ENCODE assay signal across 20 cellular contexts in genomic region chr11:66789097-66789890, GRCh38. TPM values are rescaled to one million over a fixed set of nuclear protein-coding genes. Genes with fewer than 3 reads are reported as not detected.
A peak's percentile ranks its signal among the peaks of the same experiment; 100 is the strongest.
DNase-seq lines count a peak whose midpoint lies in the region; ATAC-seq and TF ChIP-seq lines count a peak whose summit lies in the region.
"Had no signal": no experiment of that assay in that cellular context is flagged by ENCODE, and none has a peak within 500 bp of the region (broad histone marks: within the 10 kb centered on the region; RNA-seq: fewer than 3 reads in every experiment).

No MANE protein-coding gene starts in this region.

- H3K36me3 Mint-ChIP-seq in activated T-cell treated with anti-CD3 and anti-CD28 coated beads, Interleukin-2, amount 50 U/mL, for 24 hours (ENCODE audit: low read depth) = no peaks in the 10 kb centered on the region

- no peak overlapping the region for H2BK5ac ChIP-seq in IMR-90 (ENCODE audit: low read depth, low read length, poor library complexity, severe bottlenecking)

- no peak overlapping the region for H2AK5ac ChIP-seq in IMR-90 (ENCODE audit: low read depth, low read length)

- no peak overlapping the region for H2AFZ ChIP-seq in IMR-90 (replicated peaks; ENCODE audit: low read length, poor library complexity)
- no peak overlapping the region for H2AFZ ChIP-seq in PC-9

- H4K5ac ChIP-seq in IMR-90 (ENCODE audit: low read depth, low read length) = no peak overlapping the region

- in situ Hi-C loops in IMR-90 (cut with MboI; ENCODE audit: low sequenced_read_pairs) = no loop called here

- no peak overlapping the region for H2BK20ac ChIP-seq in IMR-90 (ENCODE audit: low read depth, low read length)

- ATAC-seq in IMR-90 (ENCODE audit: low read depth) (peak; percentile 59), body of pancreas (no peak)
- ATAC-seq: heart right ventricle; stimulated activated naive CD8-positive, alpha-beta T cell treated with anti-CD3 and anti-CD28 coated beads, Interleukin-15, Interleukin-2, amounts not matched to agents 100 U/mL and 50 U/mL, for 24 hours had no signal

- TF ChIP-seq POLR2A in IMR-90 (IDR thresholded peaks at IDR 0.05; ENCODE audit: low read depth, low read length) = no peak
- TF ChIP-seq POLR2A in body of pancreas (IDR thresholded peaks at IDR 0.05) = no peak

- BruUV-seq in IMR-90 (replicated peaks; lab: Mats Ljungman, UMichigan) (no TSS peak), PC-9 (replicated peaks; lab: Mats Ljungman, UMichigan) (no TSS peak)

- H3K23ac ChIP-seq in IMR-90 (ENCODE audit: low read depth, low read length) = no peak overlapping the region

- no peak overlapping the region for H3K4me2 ChIP-seq in IMR-90 (ENCODE audit: low read depth, low read length)
- peak overlapping the region; percentile 45 for H3K4me2 ChIP-seq in PC-9

- no peak overlapping the region for H3K56ac ChIP-seq in IMR-90 (ENCODE audit: extremely low read depth, insufficient read depth, low read length)

- no peak overlapping the region for H2AK9ac ChIP-seq in IMR-90 (replicated peaks; ENCODE audit: low read depth, low read length, poor library complexity)

- no peak overlapping the region for H3K27ac Mint-ChIP-seq in activated T-cell treated with anti-CD3 and anti-CD28 coated beads, Interleukin-2, amount 50 U/mL, for 24 hours
- H3K27ac Mint-ChIP-seq: IgD-negative memory B cell had no signal

- H3K4me1 Mint-ChIP-seq in activated T-cell treated with anti-CD3 and anti-CD28 coated beads, Interleukin-2, amount 50 U/mL, for 24 hours (ENCODE audit: low read depth) = no peaks in the 10 kb centered on the region

- H3K18ac ChIP-seq in IMR-90 (ENCODE audit: low read depth, low read length) = no peak overlapping the region

- no peak overlapping the region for H3K9ac ChIP-seq in IMR-90 (ENCODE audit: low read depth, low read length)

- no peak overlapping the region for H3K14ac ChIP-seq in IMR-90 (replicated peaks; ENCODE audit: low read depth, low read length)

- no peak overlapping the region for H2BK15ac ChIP-seq in IMR-90 (ENCODE audit: low read depth, low read length)

- DNase-seq in DMS53 (lab: John Stamatoyannopoulos, UW) (peak; percentile 96), IMR-90 (peak; percentile 46), PC-9 (peak in 1 of 2 experiments; percentile 94), kidney tubule cell (ENCODE audit: low spot score) (peak; percentile 53), body of pancreas (no peak), globus pallidus (ENCODE audit: low spot score) (no peak), DMS114 treated with DMSO at 0.1 percent for 48 hours (lab: John Stamatoyannopoulos, UW; ENCODE audit: unreplicated experiment) (no peak)
- no peak for DNase-seq in activated T-cell treated with anti-CD3 and anti-CD28 coated beads, Interleukin-2, amount 50 U/mL, for 24 hours
- DNase-seq: activated CD4-positive, alpha-beta T cell treated with anti-CD3 and anti-CD28 coated beads, Interleukin-2, amount 50 U/mL, for 48 hours; anterior cingulate cortex; colonic mucosa; heart right ventricle; left cardiac atrium; NCI-H1092 treated with DMSO at 0.1 percent for 48 hours; NCI-H82; pancreas; SIG-M5; stimulated activated naive CD8-positive, alpha-beta T cell treated with anti-CD3 and anti-CD28 coated beads, Interleukin-15, Interleukin-2, amounts not matched to agents 100 U/mL and 50 U/mL, for 24 hours had no signal

- H3K79me1 ChIP-seq in IMR-90 (ENCODE audit: low read depth in 1 of 2, low read length in 2 of 2) = no peaks in the 10 kb centered on the region

- no peak overlapping the region for H3K27ac ChIP-seq in IMR-90 (ENCODE audit: insufficient read depth, low read length)
- peak overlapping the region; percentile 30 for H3K27ac ChIP-seq in PC-9
- H3K27ac ChIP-seq in body of pancreas = no peak overlapping the region
- H3K27ac ChIP-seq: colonic mucosa, pancreas had no signal

- TF ChIP-seq CTCF in IMR-90 (conservative IDR thresholded peaks at IDR 0.05; ENCODE audit: low read depth, low read length) (no peak), PC-9 (conservative IDR thresholded peaks at IDR 0.05) (no peak), body of pancreas (IDR thresholded peaks at IDR 0.05) (no peak)

- peaks cover 2% of the 10 kb centered on the region for H3K9me1 ChIP-seq in IMR-90 (ENCODE audit: insufficient read depth, low read length)

- peaks cover 29% of the 10 kb centered on the region for H3F3A ChIP-seq in PC-9 (ENCODE audit: insufficient read depth, low read depth)

- no peaks in the 10 kb centered on the region for H4K20me1 ChIP-seq in IMR-90 (ENCODE audit: insufficient read depth, low read length)
- no peaks in the 10 kb centered on the region for H4K20me1 ChIP-seq in PC-9 (ENCODE audit: insufficient read depth)

- H3K79me2 ChIP-seq in PC-9 (ENCODE audit: low read depth) = no peaks in the 10 kb centered on the region

- H3K36me3 ChIP-seq in IMR-90 (ENCODE audit: control insufficient read depth, insufficient read depth, low read length) (no peaks in the 10 kb centered on the region), PC-9 (ENCODE audit: low read depth) (no peaks in the 10 kb centered on the region), body of pancreas (replicated peaks in 1 of 2; ENCODE audit: insufficient read depth in 1 of 2, low read depth in 2 of 2) (no peaks in the 10 kb centered on the region)
- H3K36me3 ChIP-seq: colonic mucosa, HAP-1, heart right ventricle, pancreas had no signal

- no peak overlapping the region for H3K4me3 ChIP-seq in IMR-90 (ENCODE audit: insufficient read depth, low read depth, low read length)
- H3K4me3 ChIP-seq in PC-9 = no peak overlapping the region
- H3K4me3 ChIP-seq in body of pancreas = no peak overlapping the region
- H3K4me3 ChIP-seq: colonic mucosa, HAP-1, heart right ventricle, pancreas had no signal

- no peaks in the 10 kb centered on the region for H3K9me3 ChIP-seq in IMR-90 (ENCODE audit: control insufficient read depth, insufficient read depth, low read length)
- H3K9me3 ChIP-seq in PC-9 (ENCODE audit: insufficient read depth, low read depth) = no peaks in the 10 kb centered on the region; the same call in 1 of the 2 replicates
- H3K9me3 ChIP-seq in body of pancreas = no peaks in the 10 kb centered on the region
- H3K9me3 ChIP-seq: colonic mucosa, HAP-1, heart right ventricle, pancreas had no signal

- dilution Hi-C loops in IMR-90 (cut with HindIII; ENCODE audit: low sequenced_read_pairs, unreplicated experiment) = no loop called here

- H3K4me1 ChIP-seq in IMR-90 (ENCODE audit: control insufficient read depth, insufficient read depth, low read length) = peaks cover 5% of the 10 kb centered on the region; the same call in 1 of the 2 replicates
- H3K4me1 ChIP-seq in PC-9 (replicated peaks; ENCODE audit: insufficient read depth) = peaks cover 32% of the 10 kb centered on the region
- H3K4me1 ChIP-seq in body of pancreas = no peaks in the 10 kb centered on the region
- H3K4me1 ChIP-seq: colonic mucosa, HAP-1, pancreas had no signal

- no peaks in the 10 kb centered on the region for H3K9me2 ChIP-seq in PC-9 (ENCODE audit: insufficient read depth)

- no peak overlapping the region for H3K4ac ChIP-seq in IMR-90 (ENCODE audit: low read depth, low read length)

- H2BK120ac ChIP-seq in IMR-90 (ENCODE audit: low read depth, low read length) = no peak overlapping the region

- H3K9me3 Mint-ChIP-seq in activated T-cell treated with anti-CD3 and anti-CD28 coated beads, Interleukin-2, amount 50 U/mL, for 24 hours = no peaks in the 10 kb centered on the region
- H3K9me3 Mint-ChIP-seq: IgD-negative memory B cell had no signal

- POLR2A ChIA-PET in IMR-90 (lab: Charles Lee; ENCODE audit: unreplicated experiment) = no interaction called here
- POLR2A ChIA-PET in PC-9 (lab: Charles Lee; ENCODE audit: unreplicated experiment) = interaction anchor here (0.6 kb wide), 2 partner anchors 19 to 232 kb away, joined by 5 to 9 read pairs; no protein-coding TSS in a partner anchor

- CTCF ChIA-PET in IMR-90 (lab: Yijun Ruan, JAX) (no interaction called here), PC-9 (lab: Charles Lee) (no interaction called here)

- no peak overlapping the region for H4K91ac ChIP-seq in IMR-90 (ENCODE audit: insufficient read depth, low read depth, low read length)

- no peaks in the 10 kb centered on the region for H3K27me3 Mint-ChIP-seq in activated T-cell treated with anti-CD3 and anti-CD28 coated beads, Interleukin-2, amount 50 U/mL, for 24 hours
- H3K27me3 Mint-ChIP-seq: IgD-negative memory B cell had no signal

- intact Hi-C loops in IMR-90 (cut with micrococcal nuclease) = no loop called here
- intact Hi-C loops in PC-9 (cut with micrococcal nuclease; ENCODE audit: unreplicated experiment) = no loop called here
- intact Hi-C loops in body of pancreas (cut with DNase I) = no loop called here

- no peaks in the 10 kb centered on the region for H3K27me3 ChIP-seq in IMR-90 (ENCODE audit: control insufficient read depth, insufficient read depth, low read length)
- no peaks in the 10 kb centered on the region for H3K27me3 ChIP-seq in PC-9 (ENCODE audit: insufficient read depth, low read depth)
- H3K27me3 ChIP-seq in body of pancreas = no peaks in the 10 kb centered on the region
- H3K27me3 ChIP-seq: colonic mucosa, heart right ventricle, pancreas had no signal

- TF ChIP-seq RAD21 in IMR-90 (IDR thresholded peaks at IDR 0.05; ENCODE audit: low read length) = no peak

- no peak overlapping the region for H4K8ac ChIP-seq in IMR-90 (ENCODE audit: low read depth in 2 of 2, low read length in 2 of 2)

- WGBS in IMR-90 (ENCODE audit: extremely low coverage in 2 of 2, insufficient read length in 1 of 2), 2 experiments = no CpG with 5 or more reads among the region's 2 CpGs
- 71 to 73% methylated on average over 2 of the region's 2 CpGs for WGBS in body of pancreas, 2 donors

- H3K4me3 Mint-ChIP-seq in activated T-cell treated with anti-CD3 and anti-CD28 coated beads, Interleukin-2, amount 50 U/mL, for 24 hours = no peak overlapping the region

TF ChIP-seq in IMR-90, 13 proteins besides CTCF, POLR2A, EP300 and RAD21:
- TF ChIP-seq RCOR1 (IDR thresholded peaks at IDR 0.05; ENCODE audit: insufficient replicate concordance, low read length) = peak; percentile 65
- no peak for TF ChIP-seq SMC3 (IDR thresholded peaks at IDR 0.05; ENCODE audit: low read depth, low read length)
TF ChIP-seq in IMR-90: peak in this region for 1.

RNA-seq across cellular contexts. Expression of gene RCE1, which starts 53.9 kb away (rescaled TPM):
- 5.6 and 6.6 TPM in 2 replicates for total RNA-seq in IMR-90 (2012; rRNA removed)
- polyA plus RNA-seq in IMR-90 (2012; rRNA removed) = 19.4 and 21.1 TPM in 2 replicates
- 14.3 and 24.4 TPM in 2 replicates for polyA plus RNA-seq in IMR-90 (2012; cell fraction: cytosol; rRNA removed)
- 41.3 and 99.0 TPM in 2 replicates for polyA plus RNA-seq in IMR-90 (2012; cell fraction: nucleus; rRNA removed; ENCODE audit: low replicate concordance)
- 42.1 and 42.9 TPM in 2 replicates for total RNA-seq in PC-9 (2021)
- 10 to 100 TPM; 14.3 to 18.8 TPM for total RNA-seq in body of pancreas

Comparison
In these comparisons a context has a peak if more than half of its experiments do, and no peak if none do; other contexts are left out.
1. DNase-seq: peak in DMS53 (single experiment), IMR-90 (single experiment) and kidney tubule cell (single experiment); none in body of pancreas (0 of 4), activated T-cell treated with anti-CD3 and anti-CD28 coated beads, Interleukin-2, amount 50 U/mL, for 24 hours (single experiment), globus pallidus (single experiment) and DMS114 treated with DMSO at 0.1 percent for 48 hours (single experiment).